ENCODE assay signal across 8 cellular contexts in the genomic region with DNA sequence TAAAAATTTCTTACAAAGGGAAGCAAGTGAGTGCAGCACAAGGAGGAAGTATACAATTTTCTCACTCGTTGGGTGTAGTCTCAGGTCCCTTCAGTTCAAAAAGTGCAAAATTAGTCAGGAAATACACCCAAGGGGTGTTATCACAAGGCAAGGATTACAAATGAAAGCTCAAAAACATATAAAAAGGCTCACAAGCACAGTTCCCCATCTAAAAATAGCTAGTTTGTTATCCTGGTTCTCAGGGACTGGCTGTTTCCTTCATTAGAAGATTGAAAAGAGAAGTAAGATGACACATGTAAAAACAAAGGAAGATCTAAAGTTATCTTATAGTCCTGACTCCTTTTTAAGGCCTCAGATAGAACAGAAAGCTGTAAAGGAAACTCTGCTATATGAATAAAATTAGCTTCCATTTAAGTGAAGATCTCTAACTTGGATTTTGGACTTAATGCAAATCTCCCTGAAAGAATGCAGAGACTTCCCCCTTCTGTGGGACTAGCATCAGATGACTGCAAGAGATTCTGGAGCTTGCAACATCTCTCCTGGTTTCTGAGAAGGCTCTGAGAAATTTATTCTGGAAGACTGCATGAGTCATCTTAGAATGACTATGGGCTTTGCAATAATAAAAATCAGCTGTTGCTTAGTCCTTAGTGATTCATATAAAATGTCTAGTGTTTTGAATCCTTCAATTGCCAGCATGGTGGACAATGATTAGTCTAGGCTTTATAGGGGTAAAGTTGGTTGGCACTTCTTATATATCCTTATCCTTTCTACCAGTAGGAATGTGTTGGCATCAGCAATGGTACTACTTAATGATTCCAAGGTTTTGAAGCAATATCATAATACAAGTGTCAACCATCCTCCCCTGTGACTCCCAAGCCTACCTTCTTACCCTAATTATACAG. TPM values are rescaled to one million over a fixed set of nuclear protein-coding genes. Genes with fewer than 3 reads are reported as not detected.
A peak's percentile ranks its signal among the peaks of the same experiment; 100 is the strongest.
DNase-seq lines count a peak whose midpoint lies in the region; TF ChIP-seq lines count a peak whose summit lies in the region.

No MANE protein-coding gene starts in this region.

- H3K23ac ChIP-seq in trophoblast cell (ENCODE audit: low read length): no peak overlapping the region

- H3K4me2 ChIP-seq in trophoblast cell (ENCODE audit: low read length): no peak overlapping the region

- no peak overlapping the region for H3K14ac ChIP-seq in trophoblast cell (ENCODE audit: low read length)

- no peaks in the 10 kb centered on the region for H3K9me3 ChIP-seq in trophoblast cell (ENCODE audit: insufficient read depth, low read depth, low read length)

- H4K12ac ChIP-seq in trophoblast cell (ENCODE audit: low read depth, low read length): no peak overlapping the region

- H3K4me1 ChIP-seq in trophoblast cell (ENCODE audit: control insufficient read depth in 1 of 2, insufficient read depth in 2 of 2, low read length in 2 of 2): peaks cover 12 to 15% of the 10 kb centered on the region in 2 experiments

- H3K4ac ChIP-seq in trophoblast cell (ENCODE audit: low read depth, low read length): no peak overlapping the region

- no peak overlapping the region for H2AK5ac ChIP-seq in trophoblast cell (ENCODE audit: low read length)

- no peak overlapping the region for H2BK5ac ChIP-seq in trophoblast cell (ENCODE audit: low read depth, low read length, poor library complexity)

- H3K36me3 ChIP-seq in trophoblast cell (ENCODE audit: control insufficient read depth in 1 of 2, insufficient read depth in 2 of 2, low read length in 2 of 2): no peaks in the 10 kb centered on the region

- DNase-seq in Caki2 (ENCODE audit: low read depth) (peak; percentile 83), SIG-M5 treated with dmso at 0.1 percent for 504 hours (lab: John Stamatoyannopoulos, UW; ENCODE audit: unreplicated experiment) (peak; percentile 94), fibroblast of pulmonary artery (ENCODE audit: low read depth) (peak; percentile 99), trophoblast cell (peak; percentile 70 to 89), DMS114 treated with DMSO at 0.1 percent for 48 hours (lab: John Stamatoyannopoulos, UW; ENCODE audit: unreplicated experiment) (no peak), NCI-H748 treated with DMSO at 0.1 percent for 48 hours (lab: John Stamatoyannopoulos, UW) (no peak), NCI-H2081 treated with DMSO at 0.1 percent for 48 hours (lab: John Stamatoyannopoulos, UW) (no peak)
- DNase-seq in activated effector memory CD4-positive, alpha-beta T cell treated with Interleukin-2 at 50 U/mL for 16 hours: no peak

- peak overlapping the region; percentile 56 for H3K27ac ChIP-seq in trophoblast cell (ENCODE audit: low read depth, low read length)

- in situ Hi-C loops in Caki2 (cut with HindIII; ENCODE audit: low pct_unique_long_range_greater_than_20kb, low sequenced_read_pairs): loop anchor here (25.0 kb wide), 1 partner anchor 138 kb away; no protein-coding TSS in a partner anchor

- no peak overlapping the region for H3K4me3 ChIP-seq in fibroblast of pulmonary artery (replicated peaks; ENCODE audit: low read depth, low read length)
- H3K4me3 ChIP-seq in trophoblast cell (ENCODE audit: low read depth, low read length): no peak overlapping the region

- no peak overlapping the region for H2AFZ ChIP-seq in trophoblast cell (ENCODE audit: insufficient read depth, low read length, poor library complexity)

- no CpG with 5 or more reads among the region's 1 CpG for WGBS in trophoblast cell (ENCODE audit: extremely low coverage, insufficient coverage, insufficient read length)

- H3K79me1 ChIP-seq in trophoblast cell (ENCODE audit: low read length): peaks cover 6% of the 10 kb centered on the region

- no peak for TF ChIP-seq CTCF in fibroblast of pulmonary artery (IDR thresholded peaks at IDR 0.05; ENCODE audit: low read length, missing control alignments)

- H4K91ac ChIP-seq in trophoblast cell (ENCODE audit: low read depth, low read length): no peak overlapping the region

- H3K79me2 ChIP-seq in trophoblast cell (ENCODE audit: control insufficient read depth, insufficient read depth, low read length, poor library complexity): no peaks in the 10 kb centered on the region

- no peak overlapping the region for H3K18ac ChIP-seq in trophoblast cell (ENCODE audit: low read length)

- H2BK120ac ChIP-seq in trophoblast cell (ENCODE audit: insufficient read depth, low read length, poor library complexity): no peak overlapping the region

- no peak overlapping the region for H4K8ac ChIP-seq in trophoblast cell (ENCODE audit: low read depth, low read length)

- no peaks in the 10 kb centered on the region for H3K27me3 ChIP-seq in trophoblast cell (ENCODE audit: insufficient read depth, low read length)

- no peak overlapping the region for H3K9ac ChIP-seq in trophoblast cell (ENCODE audit: low read length)

- no peak overlapping the region for H2BK12ac ChIP-seq in trophoblast cell (ENCODE audit: low read length)

RNA-seq across cellular contexts. Expression of gene DAB2, which starts 25.4 kb away (rescaled TPM):
- 0.68 and 2.1 TPM in 2 replicates for total RNA-seq in Caki2 (2014; rRNA removed; shearing (Covaris generic); ENCODE audit: low replicate concordance)
- polyA plus RNA-seq in trophoblast cell (2013): 100 TPM in 2 replicates

RNA-seq across cellular contexts. Expression of gene C9, which starts 35.1 kb away (rescaled TPM):
- total RNA-seq in Caki2 (2014; rRNA removed; shearing (Covaris generic); ENCODE audit: low replicate concordance): not detected in 2 replicates
- polyA plus RNA-seq in trophoblast cell (2013): 0.22 and 0.40 TPM in 2 replicates

Comparison
In these comparisons a context has a peak if more than half of its experiments do, and no peak if none do; other contexts are left out.
1. DNase-seq: peak in Caki2 (single experiment), SIG-M5 treated with dmso at 0.1 percent for 504 hours (single experiment), fibroblast of pulmonary artery (single experiment) and trophoblast cell (2 of 2); none in DMS114 treated with DMSO at 0.1 percent for 48 hours (single experiment), NCI-H748 treated with DMSO at 0.1 percent for 48 hours (single experiment), NCI-H2081 treated with DMSO at 0.1 percent for 48 hours (single experiment) and activated effector memory CD4-positive, alpha-beta T cell treated with Interleukin-2 at 50 U/mL for 16 hours (single experiment).